In the genomic region with DNA sequence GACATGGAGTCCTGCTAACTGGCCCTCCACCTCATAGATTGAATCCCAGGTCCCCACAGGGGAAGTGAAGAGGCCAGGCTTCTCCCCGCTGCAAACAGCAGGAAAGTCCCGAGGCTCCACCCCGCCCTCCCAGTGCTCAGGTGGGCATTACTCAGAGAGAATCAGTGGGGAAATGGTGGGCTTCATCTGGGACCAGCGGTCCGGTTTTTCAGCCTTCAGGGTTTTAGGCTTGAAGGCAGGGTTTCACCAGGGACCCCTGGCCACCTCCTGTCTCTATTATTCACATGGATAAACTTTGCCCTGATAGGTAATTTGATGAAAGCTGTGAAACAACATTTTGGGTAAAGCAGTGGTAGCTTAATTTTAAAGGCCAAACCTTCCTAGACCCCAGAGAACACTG, we compare ENCODE assay signal across 28 cellular contexts. TPM values are rescaled to one million over a fixed set of nuclear protein-coding genes. Genes with fewer than 3 reads are reported as not detected.
"Had no signal": no experiment of that assay in that cellular context is flagged by ENCODE, and none has a peak within 500 bp of the region (broad histone marks: within the 10 kb centered on the region; RNA-seq: fewer than 3 reads in every experiment).

No MANE protein-coding gene starts in this region.

- H3K4me3 Mint-ChIP-seq: stimulated activated effector memory CD8-positive, alpha-beta T cell treated with anti-CD3 and anti-CD28 coated beads, Interleukin-12 subunit alpha, Interleukin-12 subunit beta, amount 100 ng/mL, for 72 hours; stimulated activated memory B cell treated with anti-CD40 and anti-IgM and Interleukin-4, amounts not matched to agents 10 μg/mL and 1 μg/mL and 100 μg/mL, for 72 hours; stimulated activated naive B cell treated with anti-CD40 and anti-IgM and Interleukin-4, amounts not matched to agents 10 μg/mL and 1 μg/mL and 100 μg/mL, for 72 hours; stimulated activated naive CD8-positive, alpha-beta T cell treated with anti-CD3 and anti-CD28 coated beads, Interleukin-15, amount 100 ng/mL, for 72 hours; stimulated activated naive CD8-positive, alpha-beta T cell treated with anti-CD3 and anti-CD28 coated beads, Interleukin-15, Interleukin-2, amounts not matched to agents 100 ng/mL and 50 ng/mL, for 24 hours; type B pancreatic cell had no signal

- H3K4me1 Mint-ChIP-seq: stimulated activated effector memory CD8-positive, alpha-beta T cell treated with anti-CD3 and anti-CD28 coated beads, Interleukin-12 subunit alpha, Interleukin-12 subunit beta, amount 100 ng/mL, for 72 hours; stimulated activated memory B cell treated with anti-CD40 and anti-IgM and Interleukin-4, amounts not matched to agents 10 μg/mL and 1 μg/mL and 100 μg/mL, for 72 hours; stimulated activated naive B cell treated with anti-CD40 and anti-IgM and Interleukin-4, amounts not matched to agents 10 μg/mL and 1 μg/mL and 100 μg/mL, for 72 hours; stimulated activated naive CD8-positive, alpha-beta T cell treated with anti-CD3 and anti-CD28 coated beads, Interleukin-15, amount 100 ng/mL, for 72 hours had no signal

- H3K36me3 Mint-ChIP-seq: stimulated activated effector memory CD8-positive, alpha-beta T cell treated with anti-CD3 and anti-CD28 coated beads, Interleukin-12 subunit alpha, Interleukin-12 subunit beta, amount 100 ng/mL, for 72 hours; stimulated activated memory B cell treated with anti-CD40 and anti-IgM and Interleukin-4, amounts not matched to agents 10 μg/mL and 1 μg/mL and 100 μg/mL, for 72 hours; stimulated activated naive B cell treated with anti-CD40 and anti-IgM and Interleukin-4, amounts not matched to agents 10 μg/mL and 1 μg/mL and 100 μg/mL, for 72 hours; type B pancreatic cell had no signal

- H3K36me3 ChIP-seq: stomach, suprapubic skin, thoracic aorta, thyroid gland, tibial artery, tibial nerve, transverse colon, upper lobe of left lung, upper lobe of right lung, uterus, vagina had no signal

- H3K27me3 Mint-ChIP-seq: stimulated activated memory B cell treated with anti-CD40 and anti-IgM and Interleukin-4, amounts not matched to agents 10 μg/mL and 1 μg/mL and 100 μg/mL, for 72 hours; stimulated activated naive B cell treated with anti-CD40 and anti-IgM and Interleukin-4, amounts not matched to agents 10 μg/mL and 1 μg/mL and 100 μg/mL, for 72 hours; stimulated activated naive CD8-positive, alpha-beta T cell treated with anti-CD3 and anti-CD28 coated beads, Interleukin-15, amount 100 ng/mL, for 72 hours; stimulated activated naive CD8-positive, alpha-beta T cell treated with anti-CD3 and anti-CD28 coated beads, Interleukin-15, Interleukin-2, amounts not matched to agents 100 ng/mL and 50 ng/mL, for 24 hours; type B pancreatic cell had no signal

- H3K9me3 Mint-ChIP-seq: stimulated activated effector memory CD8-positive, alpha-beta T cell treated with anti-CD3 and anti-CD28 coated beads, Interleukin-12 subunit alpha, Interleukin-12 subunit beta, amount 100 ng/mL, for 72 hours; stimulated activated memory B cell treated with anti-CD40 and anti-IgM and Interleukin-4, amounts not matched to agents 10 μg/mL and 1 μg/mL and 100 μg/mL, for 72 hours; stimulated activated naive B cell treated with anti-CD40 and anti-IgM and Interleukin-4, amounts not matched to agents 10 μg/mL and 1 μg/mL and 100 μg/mL, for 72 hours; stimulated activated naive CD8-positive, alpha-beta T cell treated with anti-CD3 and anti-CD28 coated beads, Interleukin-15, amount 100 ng/mL, for 72 hours; stimulated activated naive CD8-positive, alpha-beta T cell treated with anti-CD3 and anti-CD28 coated beads, Interleukin-15, Interleukin-2, amounts not matched to agents 100 ng/mL and 50 ng/mL, for 24 hours; type B pancreatic cell had no signal

- H3K27me3 ChIP-seq: stomach, suprapubic skin, testis, thyroid gland, tibial artery, tibial nerve, transverse colon, upper lobe of left lung, upper lobe of right lung, uterus, vagina had no signal

- H3K4me3 ChIP-seq: stomach, suprapubic skin, testis, thoracic aorta, thyroid gland, tibial artery, tibial nerve, transverse colon, upper lobe of left lung, upper lobe of right lung, uterus, vagina had no signal

- DNase-seq: stimulated activated CD4-positive, alpha-beta T cell treated with anti-CD3 and anti-CD28 coated beads, Interleukin-2, amount 100 ng/mL, for 48 hours; stimulated activated CD4-positive, alpha-beta T cell treated with anti-CD3 and anti-CD28 coated beads, Interleukin-4, amount 100 ng/mL, for 1 hour; stimulated activated CD4-positive, alpha-beta T cell treated with anti-CD3 and anti-CD28 coated beads, Interleukin-4, amount 100 ng/mL, for 24 hours; stimulated activated CD4-positive, alpha-beta T cell treated with anti-CD3 and anti-CD28 coated beads, Interleukin-4, amount 100 ng/mL, for 4 hours; stimulated activated CD8-positive, alpha-beta memory T cell treated with anti-CD3 and anti-CD28 coated beads, Interleukin-4, amount 100 ng/mL, for 48 hours; stimulated activated naive B cell treated with anti-CD40 and anti-IgM and Interleukin-4, amounts not matched to agents 10 μg/mL and 1 μg/mL and 100 μg/mL, for 72 hours; stimulated activated naive CD4-positive, alpha-beta T cell; stimulated activated naive CD4-positive, alpha-beta T cell treated with Interleukin-2 at 50 U/mL for 16 hours; stimulated activated naive CD8-positive, alpha-beta T cell treated with anti-CD3 and anti-CD28 coated beads, Interleukin-15, amount 100 ng/mL, for 72 hours; stimulated activated naive CD8-positive, alpha-beta T cell treated with anti-CD3 and anti-CD28 coated beads, Interleukin-15, Interleukin-2, amounts not matched to agents 100 U/mL and 50 U/mL, for 24 hours; stomach; substantia nigra; testis; thyroid gland; tibial artery; transverse colon; trophoblast cell; upper lobe of right lung; uterus had no signal

- H3K4me1 ChIP-seq: stomach, suprapubic skin, testis, thyroid gland, tibial artery, tibial nerve, transverse colon, upper lobe of left lung, upper lobe of right lung, uterus, vagina had no signal

- H3K27ac ChIP-seq: stomach, suprapubic skin, testis, thoracic aorta, thyroid gland, tibial artery, tibial nerve, transverse colon, upper lobe of left lung, upper lobe of right lung, uterus, vagina had no signal

- ATAC-seq: stimulated activated effector memory CD8-positive, alpha-beta T cell treated with anti-CD3 and anti-CD28 coated beads, Interleukin-12 subunit alpha, Interleukin-12 subunit beta, amount 100 ng/mL, for 72 hours; stimulated activated memory B cell treated with anti-CD40 and anti-IgM and Interleukin-4, amounts not matched to agents 10 μg/mL and 1 μg/mL and 100 μg/mL, for 72 hours; stimulated activated naive B cell treated with anti-CD40 and anti-IgM and Interleukin-4, amounts not matched to agents 10 μg/mL and 1 μg/mL and 100 μg/mL, for 72 hours; stimulated activated naive CD8-positive, alpha-beta T cell treated with anti-CD3 and anti-CD28 coated beads, Interleukin-15, amount 100 ng/mL, for 72 hours; stimulated activated naive CD8-positive, alpha-beta T cell treated with anti-CD3 and anti-CD28 coated beads, Interleukin-15, Interleukin-2, amounts not matched to agents 100 U/mL and 50 U/mL, for 24 hours; upper lobe of right lung had no signal

- H3K9me3 ChIP-seq: suprapubic skin, testis, thoracic aorta, thyroid gland, tibial artery, tibial nerve, transverse colon, upper lobe of left lung, upper lobe of right lung, uterus, vagina had no signal

- H3K27ac Mint-ChIP-seq: stimulated activated effector memory CD8-positive, alpha-beta T cell treated with anti-CD3 and anti-CD28 coated beads, Interleukin-12 subunit alpha, Interleukin-12 subunit beta, amount 100 ng/mL, for 72 hours; stimulated activated memory B cell treated with anti-CD40 and anti-IgM and Interleukin-4, amounts not matched to agents 10 μg/mL and 1 μg/mL and 100 μg/mL, for 72 hours; stimulated activated naive B cell treated with anti-CD40 and anti-IgM and Interleukin-4, amounts not matched to agents 10 μg/mL and 1 μg/mL and 100 μg/mL, for 72 hours; stimulated activated naive CD8-positive, alpha-beta T cell treated with anti-CD3 and anti-CD28 coated beads, Interleukin-15, amount 100 ng/mL, for 72 hours; stimulated activated naive CD8-positive, alpha-beta T cell treated with anti-CD3 and anti-CD28 coated beads, Interleukin-15, Interleukin-2, amounts not matched to agents 100 ng/mL and 50 ng/mL, for 24 hours; type B pancreatic cell had no signal

RNA-seq across cellular contexts. Expression of a gene that starts 31.3 kb away (rescaled TPM):
- total RNA-seq: vagina had no signal

RNA-seq across cellular contexts. Expression of a gene that starts 50.9 kb away (rescaled TPM):
- total RNA-seq: suprapubic skin had no signal
